26 cellular contexts compared by ENCODE assay signal in the genomic region with DNA sequence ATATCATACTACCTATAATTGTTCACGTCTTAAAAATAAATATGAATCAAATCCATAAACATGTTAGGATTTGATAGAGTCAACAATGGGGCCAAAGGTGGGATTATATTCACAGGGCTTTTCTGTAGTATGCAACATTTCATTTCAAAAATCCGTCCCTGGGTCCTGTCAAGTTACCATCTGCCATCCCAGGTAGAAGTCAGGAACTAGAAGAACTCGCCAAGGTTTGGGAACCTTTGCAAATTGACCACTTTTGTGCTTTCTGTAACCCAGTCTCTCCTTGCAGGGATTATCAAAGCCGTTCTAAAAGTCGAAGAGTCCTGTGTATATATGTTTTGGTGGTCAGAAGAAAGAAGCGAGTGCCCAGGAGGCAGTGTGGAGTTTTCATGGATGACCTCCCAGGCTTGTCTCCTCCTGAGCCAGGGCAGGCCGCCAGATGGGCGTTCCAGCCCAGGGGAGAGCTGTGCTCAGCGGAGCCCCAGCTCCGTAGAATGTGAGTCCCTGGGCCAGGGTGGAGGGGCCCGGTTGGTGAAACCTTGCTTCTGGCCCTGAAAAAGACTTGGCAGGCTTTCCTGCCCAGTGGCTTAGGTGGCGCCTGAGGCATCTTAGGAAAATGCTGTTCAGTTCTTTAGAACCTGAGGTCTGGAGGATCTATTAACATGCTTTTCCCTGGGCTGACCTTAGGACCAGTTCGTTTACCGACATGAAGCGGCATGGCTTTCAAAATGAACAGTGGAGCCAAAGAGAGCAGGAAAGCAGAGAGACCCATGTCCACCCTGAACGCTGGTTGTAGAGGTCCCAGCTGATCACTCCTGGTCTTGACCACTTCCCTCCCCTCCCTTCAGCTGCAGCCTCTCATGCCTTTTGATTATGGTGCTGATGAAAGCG.
A peak's percentile ranks its signal among the peaks of the same experiment; 100 is the strongest.
DNase-seq lines count a peak whose midpoint lies in the region; ATAC-seq and TF ChIP-seq lines count a peak whose summit lies in the region.
"Had no signal": no experiment of that assay in that cellular context is flagged by ENCODE, and none has a peak within 500 bp of the region (broad histone marks: within the 10 kb centered on the region; RNA-seq: fewer than 3 reads in every experiment).

No MANE protein-coding gene starts in this region.

- no peaks in the 10 kb centered on the region for H3K9me3 ChIP-seq in right atrium auricular region
- no peaks in the 10 kb centered on the region for H3K9me3 ChIP-seq in endodermal cell (ENCODE audit: control insufficient read depth, low read length)
- H3K9me3 ChIP-seq: A549, ascending aorta, BE2C, Caco-2, ovary had no signal

- no peak overlapping the region for H3K4me3 Mint-ChIP-seq in endodermal cell
- no peak overlapping the region for H3K4me3 Mint-ChIP-seq in activated CD8-positive, alpha-beta T cell treated with anti-CD3 and anti-CD28 coated beads, Interleukin-2, amount 10 ng/mL, durations not matched to agents 7 days and 5 days
- H3K4me3 Mint-ChIP-seq: activated naive CD4-positive, alpha-beta T cell treated with anti-CD3 and anti-CD28 coated beads, Interleukin-2, amount 50 U/mL, for 24 hours; central memory CD8-positive, alpha-beta T cell; memory B cell had no signal

- H3K9ac ChIP-seq in endodermal cell (ENCODE audit: extremely low read depth, low read length, poor library complexity, severe bottlenecking), result no peak overlapping the region

- H3K4me1 ChIP-seq in right atrium auricular region (no peaks in the 10 kb centered on the region), endodermal cell (ENCODE audit: control insufficient read depth, insufficient read depth, low read length) (no peaks in the 10 kb centered on the region)
- H3K4me1 ChIP-seq: A549, BE2C, Caco-2, foreskin keratinocyte had no signal

- H3K36me3 Mint-ChIP-seq in endodermal cell (ENCODE audit: low read depth), result no peaks in the 10 kb centered on the region
- no peaks in the 10 kb centered on the region for H3K36me3 Mint-ChIP-seq in activated CD8-positive, alpha-beta T cell treated with anti-CD3 and anti-CD28 coated beads, Interleukin-2, amount 10 ng/mL, durations not matched to agents 7 days and 5 days (ENCODE audit: low read depth)
- H3K36me3 Mint-ChIP-seq: activated naive CD4-positive, alpha-beta T cell treated with anti-CD3 and anti-CD28 coated beads, Interleukin-2, amount 50 U/mL, for 24 hours had no signal

- no peak overlapping the region for H3K27ac Mint-ChIP-seq in endodermal cell
- H3K27ac Mint-ChIP-seq in activated CD8-positive, alpha-beta T cell treated with anti-CD3 and anti-CD28 coated beads, Interleukin-2, amount 10 ng/mL, durations not matched to agents 7 days and 5 days, result no peak overlapping the region
- H3K27ac Mint-ChIP-seq: activated naive CD4-positive, alpha-beta T cell treated with anti-CD3 and anti-CD28 coated beads, Interleukin-2, amount 50 U/mL, for 24 hours; memory B cell had no signal

- no peaks in the 10 kb centered on the region for H3K9me3 Mint-ChIP-seq in endodermal cell
- H3K9me3 Mint-ChIP-seq in activated CD8-positive, alpha-beta T cell treated with anti-CD3 and anti-CD28 coated beads, Interleukin-2, amount 10 ng/mL, durations not matched to agents 7 days and 5 days (ENCODE audit: insufficient read depth), result no peaks in the 10 kb centered on the region
- H3K9me3 Mint-ChIP-seq: activated naive CD4-positive, alpha-beta T cell treated with anti-CD3 and anti-CD28 coated beads, Interleukin-2, amount 50 U/mL, for 24 hours; central memory CD8-positive, alpha-beta T cell; memory B cell had no signal

- H3K4me3 ChIP-seq in right atrium auricular region (no peak overlapping the region), endodermal cell (ENCODE audit: low read length) (no peak overlapping the region)
- H3K4me3 ChIP-seq: A549, ascending aorta, ovary had no signal

- no peak for TF ChIP-seq CTCF in right atrium auricular region (IDR thresholded peaks at IDR 0.05)
- no peak for TF ChIP-seq CTCF in endodermal cell (conservative IDR thresholded peaks at IDR 0.05)

- CTCF ChIA-PET in activated CD8-positive, alpha-beta T cell treated with anti-CD3 and anti-CD28 coated beads, Interleukin-2, amount 10 ng/mL, durations not matched to agents 7 days and 5 days (lab: Charles Lee), result no interaction called here

- DNase-seq in Right ventricle myocardium inferior (ENCODE audit: missing footprints) (no peak), right atrium auricular region (ENCODE audit: low spot score) (no peak), endodermal cell (peak; percentile 13), kidney tubule cell (ENCODE audit: low spot score) (peak; percentile 75), HuH-7.5 (ENCODE audit: low spot score) (no peak), NCI-H2081 (lab: John Stamatoyannopoulos, UW) (no peak)
- no peak for DNase-seq in activated CD8-positive, alpha-beta T cell treated with anti-CD3 and anti-CD28 coated beads, Interleukin-2, amount 10 ng/mL, durations not matched to agents 7 days and 5 days
- DNase-seq: activated T-cell treated with anti-CD3 and anti-CD28 coated beads, Interleukin-2, amount 50 U/mL, for 48 hours; BE2C; EL; foreskin keratinocyte; hypothalamus; naive B cell; NCI-H1436 treated with DMSO at 0.1 percent for 48 hours; NCI-H524 treated with DMSO at 0.1 percent for 48 hours; ovary; SW 1271 had no signal

- H3K4me1 Mint-ChIP-seq in endodermal cell, result no peaks in the 10 kb centered on the region
- H3K4me1 Mint-ChIP-seq in activated CD8-positive, alpha-beta T cell treated with anti-CD3 and anti-CD28 coated beads, Interleukin-2, amount 10 ng/mL, durations not matched to agents 7 days and 5 days (ENCODE audit: low read depth), result no peaks in the 10 kb centered on the region
- H3K4me1 Mint-ChIP-seq: activated naive CD4-positive, alpha-beta T cell treated with anti-CD3 and anti-CD28 coated beads, Interleukin-2, amount 50 U/mL, for 24 hours; central memory CD8-positive, alpha-beta T cell had no signal

- 91 to 93% methylated on average over 13 to 17 of the region's 17 CpGs for WGBS in endodermal cell (ENCODE audit: insufficient coverage in 1 of 2, insufficient read length in 1 of 2), 2 experiments

- H3K27ac ChIP-seq in right atrium auricular region (no peak overlapping the region), endodermal cell (ENCODE audit: low read depth, low read length) (no peak overlapping the region)
- H3K27ac ChIP-seq: A549, ascending aorta, epithelial cell of prostate, foreskin keratinocyte, ovary had no signal

- H3K27me3 Mint-ChIP-seq in endodermal cell (ENCODE audit: insufficient read depth), result peaks cover 5% of the 10 kb centered on the region
- peaks cover 9% of the 10 kb centered on the region for H3K27me3 Mint-ChIP-seq in activated CD8-positive, alpha-beta T cell treated with anti-CD3 and anti-CD28 coated beads, Interleukin-2, amount 10 ng/mL, durations not matched to agents 7 days and 5 days (ENCODE audit: low read depth)
- H3K27me3 Mint-ChIP-seq: activated naive CD4-positive, alpha-beta T cell treated with anti-CD3 and anti-CD28 coated beads, Interleukin-2, amount 50 U/mL, for 24 hours had no signal

- intact Hi-C loops in Right ventricle myocardium inferior (cut with DNase I), result no loop called here

- ATAC-seq in Right ventricle myocardium inferior (peak; percentile 74), GM19397 (IDR thresholded peaks at IDR 0.05; ENCODE audit: unreplicated experiment) (no peak)
- no peak for ATAC-seq in activated CD8-positive, alpha-beta T cell treated with anti-CD3 and anti-CD28 coated beads, Interleukin-2, amount 10 ng/mL, durations not matched to agents 7 days and 5 days
- ATAC-seq: A549, foreskin keratinocyte, sciatic nerve had no signal

- H3K36me3 ChIP-seq in right atrium auricular region (no peaks in the 10 kb centered on the region), endodermal cell (ENCODE audit: control insufficient read depth, insufficient read depth, low read length) (no peaks in the 10 kb centered on the region)
- H3K36me3 ChIP-seq: ascending aorta, BE2C, ovary had no signal

- POLR2A ChIA-PET in activated CD8-positive, alpha-beta T cell treated with anti-CD3 and anti-CD28 coated beads, Interleukin-2, amount 10 ng/mL, durations not matched to agents 7 days and 5 days (lab: Charles Lee), result no interaction called here

- H3K27me3 ChIP-seq in right atrium auricular region (no peaks in the 10 kb centered on the region), endodermal cell (ENCODE audit: control insufficient read depth, insufficient read depth, low read length, poor library complexity, severe bottlenecking) (no peaks in the 10 kb centered on the region)
- H3K27me3 ChIP-seq: ascending aorta, BE2C, foreskin keratinocyte, ovary had no signal

Comparison
In these comparisons a context has a peak if more than half of its experiments do, and no peak if none do; other contexts are left out.
1. DNase-seq: peak in endodermal cell (single experiment) and kidney tubule cell (single experiment); none in Right ventricle myocardium inferior (single experiment), right atrium auricular region (single experiment), HuH-7.5 (single experiment), NCI-H2081 (0 of 2) and activated CD8-positive, alpha-beta T cell treated with anti-CD3 and anti-CD28 coated beads, Interleukin-2, amount 10 ng/mL, durations not matched to agents 7 days and 5 days (single experiment).